In genomic region chr12:106302401-106303201, GRCh38 we compare ENCODE assay signal across 8 cellular contexts. TPM values are rescaled to one million over a fixed set of nuclear protein-coding genes. Genes with fewer than 3 reads are reported as not detected.
DNase-seq lines count a peak whose midpoint lies in the region; ATAC-seq and TF ChIP-seq lines count a peak whose summit lies in the region.

TSS of gene TCP11L2 (plus strand) at chr12:106302733. CDS start at chr12:106311076, 8,343 bp downstream.

- TF ChIP-seq POLR2A in uterus (IDR thresholded peaks at IDR 0.05): peak; percentile 17 to 37

- no peaks in the 10 kb centered on the region for H3K36me3 ChIP-seq in uterus

- TF ChIP-seq CTCF in GM13977 (IDR thresholded peaks at IDR 0.05; ENCODE audit: extremely low read depth, insufficient read depth, missing control alignments) (no peak), astrocyte of the cerebellum (IDR thresholded peaks at IDR 0.05; ENCODE audit: low read depth, low read length, missing control alignments) (no peak), uterus (IDR thresholded peaks at IDR 0.05) (peak in 1 of 4 experiments; percentile 3)

- H3K4me3 ChIP-seq in astrocyte of the cerebellum (ENCODE audit: low read depth, low read length) (peak within 1 kb of the TSS; percentile 95), uterus (peak within 1 kb of the TSS; percentile 82 to 86)

- DNase-seq in GM13977 (ENCODE audit: low spot score) (peak; percentile 94), NCI-H1694 (lab: John Stamatoyannopoulos, UW) (peak; percentile 15), T1000 (lab: John Stamatoyannopoulos, UW) (peak; percentile 67), astrocyte of the cerebellum (ENCODE audit: low read depth) (no peak), hepatic stellate cell (ENCODE audit: low spot score) (peak; percentile 85), renal cortical epithelial cell (ENCODE audit: low read depth) (peak; percentile 18), uterus (peak; percentile 85 to 88)

- in situ Hi-C loops in GM13977 (cut with MboI; ENCODE audit: low pct_unique_long_range_greater_than_20kb, low sequenced_read_pairs, unreplicated experiment): no loop called here
- in situ Hi-C loops in astrocyte of the cerebellum (cut with HindIII; ENCODE audit: low sequenced_read_pairs): no loop called here

- H3K9me3 ChIP-seq in uterus: no peaks in the 10 kb centered on the region

- H3K27ac ChIP-seq in uterus: peak within 1 kb of the TSS; percentile 91 to 96

- peaks cover 11 to 13% of the 10 kb centered on the region in 2 donors for H3K4me1 ChIP-seq in uterus

- no peaks in the 10 kb centered on the region for H3K27me3 ChIP-seq in uterus

- ATAC-seq in HG02852 (IDR thresholded peaks at IDR 0.05; ENCODE audit: unreplicated experiment): peak; percentile 75

- intact Hi-C loops in uterus (cut with DNase I; ENCODE audit: low total_unique reads): no loop called here

RNA-seq across cellular contexts. Expression of gene TCP11L2, which starts in this region (rescaled TPM):
- total RNA-seq in renal cortical epithelial cell (30.2 and 48.3 TPM in 2 replicates), uterus (10 to 100 TPM; 22.3 to 59.7 (median 45.2) TPM)
